Comparison of ENCODE assay signal across 13 cellular contexts in the genomic region with DNA sequence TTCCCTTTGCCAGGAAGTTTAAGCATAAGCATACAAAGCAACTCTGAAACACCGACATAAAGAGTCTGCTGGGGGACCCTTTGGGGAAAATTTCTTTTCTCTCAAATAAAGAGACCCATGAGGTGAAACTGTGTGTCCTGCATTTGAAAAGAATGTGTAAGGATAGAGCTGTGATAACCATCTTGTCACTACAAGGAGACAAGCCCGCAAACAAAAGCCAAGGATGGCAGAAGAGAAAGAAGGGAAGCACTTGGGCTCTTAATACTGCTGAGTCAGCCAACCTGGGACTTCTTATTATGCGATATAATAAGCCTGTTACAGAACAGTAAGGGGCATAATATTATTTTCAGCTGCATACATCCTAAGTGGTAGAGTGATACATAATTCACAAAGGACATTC.
"Had no signal": no experiment of that assay in that cellular context is flagged by ENCODE, and none has a peak within 500 bp of the region (broad histone marks: within the 10 kb centered on the region; RNA-seq: fewer than 3 reads in every experiment).

No MANE protein-coding gene starts in this region.

- H3K27ac ChIP-seq: ascending aorta, hepatocyte, upper lobe of left lung had no signal

- H3K36me3 Mint-ChIP-seq: natural killer cell had no signal

- DNase-seq: activated CD4-positive, CD25-positive, alpha-beta regulatory T cell treated with anti-CD3 and anti-CD28 coated beads, Interleukin-2, amount 50 U/mL, for 72 hours; activated naive CD4-positive, alpha-beta T cell treated with Interleukin-2 at 50 U/mL for 16 hours; kidney; left ventricle myocardium superior; natural killer cell; nucleus accumbens; right cardiac atrium; stimulated activated naive CD8-positive, alpha-beta T cell treated with anti-CD3 and anti-CD28 coated beads, Interleukin-15, amount 100 ng/mL, for 72 hours; SW 1271; upper lobe of left lung had no signal

- ATAC-seq: activated T-helper 17 cell treated with anti-CD3 and anti-CD28 coated beads, Interleukin-2, amount 50 U/mL, for 72 hours; left ventricle myocardium superior; natural killer cell; right cardiac atrium; stimulated activated naive CD8-positive, alpha-beta T cell treated with anti-CD3 and anti-CD28 coated beads, Interleukin-15, amount 100 ng/mL, for 72 hours had no signal

- H3K9me3 ChIP-seq: ascending aorta, upper lobe of left lung had no signal

- H3K36me3 ChIP-seq: ascending aorta had no signal

- H3K27me3 Mint-ChIP-seq: activated T-helper 17 cell treated with anti-CD3 and anti-CD28 coated beads, Interleukin-2, amount 50 U/mL, for 72 hours; stimulated activated naive CD8-positive, alpha-beta T cell treated with anti-CD3 and anti-CD28 coated beads, Interleukin-15, amount 100 ng/mL, for 72 hours had no signal

- H3K27ac Mint-ChIP-seq: activated T-helper 17 cell treated with anti-CD3 and anti-CD28 coated beads, Interleukin-2, amount 50 U/mL, for 72 hours; natural killer cell; stimulated activated naive CD8-positive, alpha-beta T cell treated with anti-CD3 and anti-CD28 coated beads, Interleukin-15, amount 100 ng/mL, for 72 hours had no signal

- H3K4me3 Mint-ChIP-seq: activated T-helper 17 cell treated with anti-CD3 and anti-CD28 coated beads, Interleukin-2, amount 50 U/mL, for 72 hours; natural killer cell; stimulated activated naive CD8-positive, alpha-beta T cell treated with anti-CD3 and anti-CD28 coated beads, Interleukin-15, amount 100 ng/mL, for 72 hours had no signal

- H3K27me3 ChIP-seq: ascending aorta, hepatocyte, upper lobe of left lung had no signal

- H3K4me2 ChIP-seq: hepatocyte had no signal

- H3K4me3 ChIP-seq: ascending aorta, hepatocyte, upper lobe of left lung had no signal
